ENCODE assay signal across 37 cellular contexts in genomic region chr19:6852001-6852400, GRCh38. TPM values are rescaled to one million over a fixed set of nuclear protein-coding genes. Genes with fewer than 3 reads are reported as not detected.
"Had no signal": no experiment of that assay in that cellular context is flagged by ENCODE, and none has a peak within 500 bp of the region (broad histone marks: within the 10 kb centered on the region; RNA-seq: fewer than 3 reads in every experiment).

No MANE protein-coding gene starts in this region.

- H3K27ac Mint-ChIP-seq: activated B cell treated with CpG ODN at 0.5 μM for 24 hours; activated CD4-positive, alpha-beta memory T cell treated with anti-CD3 and anti-CD28 coated beads for 36 hours; activated CD4-positive, alpha-beta T cell treated with anti-CD3 and anti-CD28 coated beads, Interleukin-2, amount 10 ng/mL, durations not matched to agents 24 days and 14 days; activated naive CD4-positive, alpha-beta T cell treated with anti-CD3 and anti-CD28 coated beads for 36 hours; activated naive CD8-positive, alpha-beta T cell treated with anti-CD3 and anti-CD28 coated beads, Interleukin-2, amount 10 ng/mL, durations not matched to agents 7 days and 5 days; activated T-cell treated with anti-CD3 and anti-CD28 coated beads, Interleukin-2, amount 50 U/mL, for 72 hours; activated T-helper 1 cell treated with anti-CD3 and anti-CD28 coated beads, Interleukin-12 subunit alpha, Interleukin-12 subunit beta, Interleukin-2, Interleukin-4 antibody, amounts not matched to agents 30 ng/mL and 10 ng/mL and 1 ng/mL, durations not matched to agents 14 hours and 24 hours and 36 hours; activated T-helper 17 cell treated with anti-CD3 and anti-CD28 coated beads, Interleukin-2, amount 50 U/mL, for 72 hours; T-helper 1 cell treated with Interleukin-12 subunit alpha and Interleukin-12 subunit beta and Interleukin-4 antibody, amounts not matched to agents 30 μg/mL and 1 μg/mL, for 36 hours; T-helper 2 cell treated with Interferon-gamma antibody and Interleukin-4, amounts not matched to agents 5 μg/mL and 100 μg/mL, for 36 hours had no signal

- H3K36me3 ChIP-seq: adrenal gland, brain microvascular endothelial cell, breast epithelium had no signal

- H3K4me1 Mint-ChIP-seq: activated B cell treated with CpG ODN at 0.5 μM for 24 hours; activated naive CD8-positive, alpha-beta T cell treated with anti-CD3 and anti-CD28 coated beads, Interleukin-2, amount 10 ng/mL, durations not matched to agents 7 days and 5 days had no signal

- H3K27ac ChIP-seq: adrenal gland, body of pancreas, brain microvascular endothelial cell, breast epithelium, VCaP had no signal

- H3K4me3 Mint-ChIP-seq: activated B cell treated with CpG ODN at 0.5 μM for 24 hours; activated CD4-positive, alpha-beta memory T cell treated with anti-CD3 and anti-CD28 coated beads for 36 hours; activated CD4-positive, alpha-beta T cell treated with anti-CD3 and anti-CD28 coated beads, Interleukin-2, amount 10 ng/mL, durations not matched to agents 24 days and 14 days; activated CD8-positive, alpha-beta T cell treated with anti-CD3 and anti-CD28 coated beads for 36 hours; activated naive CD4-positive, alpha-beta T cell treated with anti-CD3 and anti-CD28 coated beads for 36 hours; activated naive CD8-positive, alpha-beta T cell treated with anti-CD3 and anti-CD28 coated beads, Interleukin-2, amount 10 ng/mL, durations not matched to agents 7 days and 5 days; activated T-cell treated with anti-CD3 and anti-CD28 coated beads, Interleukin-2, amount 50 U/mL, for 4 hours; activated T-cell treated with anti-CD3 and anti-CD28 coated beads, Interleukin-2, amount 50 U/mL, for 72 hours; activated T-helper 1 cell treated with anti-CD3 and anti-CD28 coated beads, Interleukin-12 subunit alpha, Interleukin-12 subunit beta, Interleukin-2, Interleukin-4 antibody, amounts not matched to agents 30 ng/mL and 10 ng/mL and 1 ng/mL, durations not matched to agents 14 hours and 24 hours and 36 hours; activated T-helper 17 cell treated with anti-CD3 and anti-CD28 coated beads, Interleukin-2, amount 50 U/mL, for 72 hours; T-helper 1 cell treated with Interleukin-12 subunit alpha and Interleukin-12 subunit beta and Interleukin-4 antibody, amounts not matched to agents 30 μg/mL and 1 μg/mL, for 36 hours; T-helper 2 cell treated with Interferon-gamma antibody and Interleukin-4, amounts not matched to agents 5 μg/mL and 100 μg/mL, for 36 hours had no signal

- ATAC-seq: activated CD8-positive, alpha-beta T cell treated with anti-CD3 and anti-CD28 coated beads for 36 hours; activated naive CD4-positive, alpha-beta T cell treated with anti-CD3 and anti-CD28 coated beads, Interleukin-2, amount 50 U/mL, for 72 hours; activated T-cell treated with anti-CD3 and anti-CD28 coated beads, Interleukin-2, amount 50 U/mL, for 4 hours; activated T-cell treated with anti-CD3 and anti-CD28 coated beads, Interleukin-2, amount 50 U/mL, for 72 hours; activated T-helper 17 cell treated with anti-CD3 and anti-CD28 coated beads, Interleukin-2, amount 50 U/mL, for 72 hours; body of pancreas had no signal

- H3K9me3 ChIP-seq: adrenal gland, body of pancreas, breast epithelium had no signal

- DNase-seq: activated B cell treated with CpG ODN at 0.5 μM for 24 hours; activated CD4-positive, alpha-beta memory T cell treated with anti-CD3 and anti-CD28 coated beads for 36 hours; activated CD4-positive, alpha-beta T cell treated with anti-CD3 and anti-CD28 coated beads for 4 hours; activated CD4-positive, alpha-beta T cell treated with anti-CD3 and anti-CD28 coated beads, Interleukin-2, amount 10 ng/mL, durations not matched to agents 24 days and 14 days; activated CD4-positive, alpha-beta T cell treated with anti-CD3 and anti-CD28 coated beads, Interleukin-2, amount 50 U/mL, for 1 hour; activated CD4-positive, alpha-beta T cell treated with anti-CD3 and anti-CD28 coated beads, Interleukin-2, amount 50 U/mL, for 4 hours; activated CD4-positive, CD25-positive, alpha-beta regulatory T cell treated with anti-CD3 and anti-CD28 coated beads, Interleukin-2, amount 50 U/mL, for 72 hours; activated CD8-positive, alpha-beta memory T cell treated with anti-CD3 and anti-CD28 coated beads, Interleukin-2, amount 50 U/mL, for 4 hours; activated CD8-positive, alpha-beta T cell treated with anti-CD3 and anti-CD28 coated beads for 36 hours; activated effector memory CD4-positive, alpha-beta T cell treated with anti-CD3 and anti-CD28 coated beads, Interleukin-2, amount 50 U/mL, for 16 hours; activated gamma-delta T cell treated with Interleukin-2 at 50 U/mL for 16 hours; activated naive CD4-positive, alpha-beta T cell; activated naive CD4-positive, alpha-beta T cell treated with anti-CD3 and anti-CD28 coated beads for 36 hours; activated naive CD4-positive, alpha-beta T cell treated with anti-CD3 and anti-CD28 coated beads, Interleukin-2, amount 50 U/mL, for 16 hours; activated naive CD8-positive, alpha-beta T cell treated with anti-CD3 and anti-CD28 coated beads, Interleukin-2, amount 10 ng/mL, durations not matched to agents 7 days and 5 days; activated T-cell treated with anti-CD3 and anti-CD28 coated beads for 4 hours; activated T-cell treated with anti-CD3 and anti-CD28 coated beads, Interleukin-2, amount 50 U/mL, for 1 hour; activated T-cell treated with anti-CD3 and anti-CD28 coated beads, Interleukin-2, amount 50 U/mL, for 4 hours; activated T-cell treated with anti-CD3 and anti-CD28 coated beads, Interleukin-2, amount 50 U/mL, for 72 hours; adrenal gland; amniotic stem cell; body of pancreas; brain microvascular endothelial cell; central memory CD4-positive, alpha-beta T cell; T-helper 1 cell; T-helper 2 cell; T-helper 9 cell had no signal

- H3K27me3 Mint-ChIP-seq: activated B cell treated with CpG ODN at 0.5 μM for 24 hours; activated CD4-positive, alpha-beta memory T cell treated with anti-CD3 and anti-CD28 coated beads for 36 hours; activated CD4-positive, alpha-beta T cell treated with anti-CD3 and anti-CD28 coated beads, Interleukin-2, amount 10 ng/mL, durations not matched to agents 24 days and 14 days; activated CD8-positive, alpha-beta T cell treated with anti-CD3 and anti-CD28 coated beads for 36 hours; activated naive CD8-positive, alpha-beta T cell treated with anti-CD3 and anti-CD28 coated beads, Interleukin-2, amount 10 ng/mL, durations not matched to agents 7 days and 5 days; activated T-helper 17 cell treated with anti-CD3 and anti-CD28 coated beads, Interleukin-2, amount 50 U/mL, for 72 hours had no signal

- FAIRE-seq: astrocyte, TTC549 had no signal

- H3K4me1 ChIP-seq: adrenal gland, body of pancreas, breast epithelium had no signal

- H3K27me3 ChIP-seq: adrenal gland, body of pancreas, brain microvascular endothelial cell had no signal

- H3K9me3 Mint-ChIP-seq: activated B cell treated with CpG ODN at 0.5 μM for 24 hours; activated CD4-positive, alpha-beta memory T cell treated with anti-CD3 and anti-CD28 coated beads for 36 hours; activated CD4-positive, alpha-beta T cell treated with anti-CD3 and anti-CD28 coated beads, Interleukin-2, amount 10 ng/mL, durations not matched to agents 24 days and 14 days; activated CD8-positive, alpha-beta T cell treated with anti-CD3 and anti-CD28 coated beads for 36 hours; activated naive CD4-positive, alpha-beta T cell treated with anti-CD3 and anti-CD28 coated beads for 36 hours; activated naive CD4-positive, alpha-beta T cell treated with anti-CD3 and anti-CD28 coated beads, Interleukin-2, amount 50 U/mL, for 72 hours; activated naive CD8-positive, alpha-beta T cell treated with anti-CD3 and anti-CD28 coated beads, Interleukin-2, amount 10 ng/mL, durations not matched to agents 7 days and 5 days; activated T-cell treated with anti-CD3 and anti-CD28 coated beads, Interleukin-2, amount 50 U/mL, for 4 hours; activated T-cell treated with anti-CD3 and anti-CD28 coated beads, Interleukin-2, amount 50 U/mL, for 72 hours; activated T-helper 1 cell treated with anti-CD3 and anti-CD28 coated beads, Interleukin-12 subunit alpha, Interleukin-12 subunit beta, Interleukin-2, Interleukin-4 antibody, amounts not matched to agents 30 ng/mL and 10 ng/mL and 1 ng/mL, durations not matched to agents 14 hours and 24 hours and 36 hours; activated T-helper 17 cell treated with anti-CD3 and anti-CD28 coated beads, Interleukin-2, amount 50 U/mL, for 72 hours; T-helper 1 cell treated with Interleukin-12 subunit alpha and Interleukin-12 subunit beta and Interleukin-4 antibody, amounts not matched to agents 30 μg/mL and 1 μg/mL, for 36 hours; T-helper 2 cell treated with Interferon-gamma antibody and Interleukin-4, amounts not matched to agents 5 μg/mL and 100 μg/mL, for 36 hours had no signal

- H3K4me3 ChIP-seq: adrenal gland, body of pancreas, breast epithelium had no signal

RNA-seq across cellular contexts. Expression of gene ADGRE1, which starts 35.4 kb away (rescaled TPM):
- total RNA-seq: astrocyte, cerebellum had no signal
